In genomic region chr19:29525901-29526729, GRCh38 we compare ENCODE assay signal across 1 cellular context.
TF ChIP-seq lines count a peak whose summit lies in the region.

Gene VSTM2B, plus strand, starts transcription at chr19:29525994. Its CDS starts 590 bp downstream, at chr19:29526584.

TF ChIP-seq in HEK293, 187 proteins besides CTCF, POLR2A, EP300 and RAD21 (continued from another document):
- TF ChIP-seq ZNF398 (tag by site-specific recombination; IDR thresholded peaks at IDR 0.05) (peak; percentile 87), ZNF785 (tag by site-specific recombination; IDR thresholded peaks at IDR 0.05) (no peak), FEZF1 (tag by site-specific recombination; IDR thresholded peaks at IDR 0.05) (no peak), ZNF350 (tag by site-specific recombination; IDR thresholded peaks at IDR 0.05) (no peak), ZBTB26 (tag by site-specific recombination; optimal IDR thresholded peaks at IDR 0.05) (peak; percentile 6), ZNF211 (tag by site-specific recombination; IDR thresholded peaks at IDR 0.05; ENCODE audit: low read depth) (no peak), PRDM2 (tag by site-specific recombination; IDR thresholded peaks at IDR 0.05; ENCODE audit: borderline replicate concordance) (no peak), ZNF624 (tag by site-specific recombination; IDR thresholded peaks at IDR 0.05) (no peak), ZNF510 (tag by site-specific recombination; IDR thresholded peaks at IDR 0.05; ENCODE audit: insufficient replicate concordance) (no peak), ZNF146 (tag by site-specific recombination; IDR thresholded peaks at IDR 0.05) (no peak), PRDM10 (tag by site-specific recombination; IDR thresholded peaks at IDR 0.05) (no peak), ZBTB11 (tag by site-specific recombination; conservative IDR thresholded peaks at IDR 0.05; ENCODE audit: low read depth) (no peak; the same call in 1 of the 2 replicates), KLF7 (tag by site-specific recombination; IDR thresholded peaks at IDR 0.05; ENCODE audit: borderline replicate concordance) (no peak), ZNF692 (tag by site-specific recombination; IDR thresholded peaks at IDR 0.05) (peak; percentile 33; the same call in 1 of the 2 replicates), ZNF112 (tag by site-specific recombination; IDR thresholded peaks at IDR 0.05) (no peak), SALL2 (tag by site-specific recombination; IDR thresholded peaks at IDR 0.05; ENCODE audit: borderline replicate concordance) (no peak), ZNF341 (tag by site-specific recombination; IDR thresholded peaks at IDR 0.05; ENCODE audit: low read depth) (peak; percentile 94), MEIS1 (CRISPR knock-in tag; IDR thresholded peaks at IDR 0.05; ENCODE audit: borderline replicate concordance) (no peak), ZNF138 (tag by site-specific recombination; IDR thresholded peaks at IDR 0.05; ENCODE audit: borderline replicate concordance) (no peak), ZNF571 (tag by site-specific recombination; IDR thresholded peaks at IDR 0.05) (no peak), ZFP69B (tag by site-specific recombination; IDR thresholded peaks at IDR 0.05) (peak; percentile 44; the same call in 1 of the 2 replicates), SP7 (tag by site-specific recombination; IDR thresholded peaks at IDR 0.05) (no peak), ZNF558 (tag by site-specific recombination; IDR thresholded peaks at IDR 0.05) (no peak), SETDB1 (IDR thresholded peaks at IDR 0.05; ENCODE audit: insufficient read length, low read length) (no peak), ZNF76 (tag by site-specific recombination; IDR thresholded peaks at IDR 0.05; ENCODE audit: borderline replicate concordance, low read depth) (no peak)
